ENCODE assay signal across 9 cellular contexts in genomic region chr3:14179795-14180194, GRCh38. TPM values are rescaled to one million over a fixed set of nuclear protein-coding genes. Genes with fewer than 3 reads are reported as not detected.
DNase-seq lines count a peak whose midpoint lies in the region; ATAC-seq and TF ChIP-seq lines count a peak whose summit lies in the region.
"Had no signal": no experiment of that assay in that cellular context is flagged by ENCODE, and none has a peak within 500 bp of the region (broad histone marks: within the 10 kb centered on the region; RNA-seq: fewer than 3 reads in every experiment).

No MANE protein-coding gene starts in this region.

- peaks cover 34% of the 10 kb centered on the region for H3K4me1 ChIP-seq in CD8-positive, alpha-beta memory T cell (ENCODE audit: insufficient read depth, low read length)
- peaks cover 17% of the 10 kb centered on the region for H3K4me1 ChIP-seq in HUES64 (ENCODE audit: insufficient read depth, low read length)
- peaks cover 14% of the 10 kb centered on the region for H3K4me1 ChIP-seq in mucosa of stomach (ENCODE audit: control insufficient read depth, insufficient read depth, low read length)
- peaks cover 34 to 86% (median 52%) of the 10 kb centered on the region in 6 donors for H3K4me1 ChIP-seq in spleen

- peaks cover 53 to 75% (median 74%) of the 10 kb centered on the region in 3 donors for H3K4me1 Mint-ChIP-seq in CD8-positive, alpha-beta memory T cell
- H3K4me1 Mint-ChIP-seq in activated naive CD8-positive, alpha-beta T cell treated with anti-CD3 and anti-CD28 coated beads, Interleukin-2, amount 10 ng/mL, durations not matched to agents 7 days and 5 days, result peaks cover 58% of the 10 kb centered on the region

- H3K36me3 Mint-ChIP-seq in CD8-positive, alpha-beta memory T cell, result peaks cover 0 to 46% (median 11%) of the 10 kb centered on the region in 3 donors
- peaks cover 13% of the 10 kb centered on the region for H3K36me3 Mint-ChIP-seq in activated naive CD8-positive, alpha-beta T cell treated with anti-CD3 and anti-CD28 coated beads, Interleukin-2, amount 10 ng/mL, durations not matched to agents 7 days and 5 days

- H3K27ac Mint-ChIP-seq in CD8-positive, alpha-beta memory T cell, result peak overlapping the region; percentile 94 to 100 (median 99)
- peak overlapping the region; percentile 100 for H3K27ac Mint-ChIP-seq in activated naive CD8-positive, alpha-beta T cell treated with anti-CD3 and anti-CD28 coated beads, Interleukin-2, amount 10 ng/mL, durations not matched to agents 7 days and 5 days

- H3K9me3 ChIP-seq in CD8-positive, alpha-beta memory T cell (ENCODE audit: low read length), result no peaks in the 10 kb centered on the region
- no peaks in the 10 kb centered on the region for H3K9me3 ChIP-seq in HUES64 (ENCODE audit: insufficient read depth, low read depth, low read length)
- H3K9me3 ChIP-seq in mucosa of stomach (ENCODE audit: control insufficient read depth, low read length), result no peaks in the 10 kb centered on the region
- no peaks in the 10 kb centered on the region for H3K9me3 ChIP-seq in spleen

- ATAC-seq in activated naive CD8-positive, alpha-beta T cell treated with anti-CD3 and anti-CD28 coated beads, Interleukin-2, amount 10 ng/mL, durations not matched to agents 7 days and 5 days (ENCODE audit: low read depth), result no peak
- no peak for ATAC-seq in HG02884 (IDR thresholded peaks at IDR 0.05; ENCODE audit: unreplicated experiment)
- no peak for ATAC-seq in GM19324 (IDR thresholded peaks at IDR 0.05; ENCODE audit: low FRiP score, unreplicated experiment)

- CTCF ChIA-PET in CD8-positive, alpha-beta memory T cell (lab: Charles Lee), result interaction anchor here (2.0 to 3.1 kb wide), 4 partner anchors 24 to 283 kb away, joined by 5 to 30 read pairs (median 16); partner anchors contain the start of genes CHCHD4 and TMEM43

- H3K9me3 Mint-ChIP-seq in CD8-positive, alpha-beta memory T cell, result no peaks in the 10 kb centered on the region
- no peaks in the 10 kb centered on the region for H3K9me3 Mint-ChIP-seq in activated naive CD8-positive, alpha-beta T cell treated with anti-CD3 and anti-CD28 coated beads, Interleukin-2, amount 10 ng/mL, durations not matched to agents 7 days and 5 days

- H3K27me3 Mint-ChIP-seq in CD8-positive, alpha-beta memory T cell, result peaks cover 0 to 2% of the 10 kb centered on the region in 2 donors
- H3K27me3 Mint-ChIP-seq in activated naive CD8-positive, alpha-beta T cell treated with anti-CD3 and anti-CD28 coated beads, Interleukin-2, amount 10 ng/mL, durations not matched to agents 7 days and 5 days, result no peaks in the 10 kb centered on the region

- TF ChIP-seq POLR2A in spleen (IDR thresholded peaks at IDR 0.05), result no peak

- intact Hi-C loops in spleen (cut with DNase I; ENCODE audit: low total_unique reads), result loop anchor here (5.0 kb wide), 1 partner anchor 57 kb away; the partner anchor contains the start of gene CHCHD4

- H3K36me3 ChIP-seq in CD8-positive, alpha-beta memory T cell (ENCODE audit: insufficient read depth, low read length), result peaks cover 29% of the 10 kb centered on the region
- H3K36me3 ChIP-seq in HUES64 (ENCODE audit: insufficient read depth, low read length) (peaks cover 36% of the 10 kb centered on the region), mucosa of stomach (ENCODE audit: control insufficient read depth, insufficient read depth, low read length) (no peaks in the 10 kb centered on the region), spleen (peaks cover 0 to 39% (median 30%) of the 10 kb centered on the region in 6 donors)

- H3K9ac ChIP-seq in HUES64 (ENCODE audit: low read depth, low read length) (peak overlapping the region; percentile 93), mucosa of stomach (ENCODE audit: low read length) (peak overlapping the region; percentile 88)

- DNase-seq in CD8-positive, alpha-beta memory T cell, result no peak
- no peak for DNase-seq in activated naive CD8-positive, alpha-beta T cell treated with anti-CD3 and anti-CD28 coated beads, Interleukin-2, amount 10 ng/mL, durations not matched to agents 7 days and 5 days
- DNase-seq in spleen (no peak), NCI-H2081 treated with DMSO at 0.1 percent for 48 hours (lab: John Stamatoyannopoulos, UW) (no peak)
- DNase-seq: DMS79 treated with DMSO at 0.1 percent for 48 hours had no signal

- H3K27ac ChIP-seq in CD8-positive, alpha-beta memory T cell (ENCODE audit: low read depth, low read length), result peak overlapping the region; percentile 96
- H3K27ac ChIP-seq in HUES64 (ENCODE audit: low read depth, low read length) (no peak overlapping the region), spleen (no peak overlapping the region)

- TF ChIP-seq CTCF in spleen (IDR thresholded peaks at IDR 0.05 in 8 of 11, conservative IDR thresholded peaks at IDR 0.05 in 3 of 11), result no peak

- H3K27me3 ChIP-seq in CD8-positive, alpha-beta memory T cell (ENCODE audit: insufficient read depth, low read length, poor library complexity, severe bottlenecking), result no peaks in the 10 kb centered on the region
- H3K27me3 ChIP-seq in HUES64 (ENCODE audit: insufficient read depth, low read length) (no peaks in the 10 kb centered on the region), mucosa of stomach (ENCODE audit: control insufficient read depth, insufficient read depth, low read length) (no peaks in the 10 kb centered on the region), spleen (replicated peaks in 1 of 7) (no peaks in the 10 kb centered on the region)

- 94% methylated on average over 1 of the region's 1 CpG for WGBS in HUES64
- 89 to 99% (median 97%) methylated on average over 1 of the region's 1 CpG for WGBS in spleen, 5 donors

- no peak overlapping the region for H3K4me3 ChIP-seq in CD8-positive, alpha-beta memory T cell (ENCODE audit: low read length)
- H3K4me3 ChIP-seq in HUES64 (ENCODE audit: low read length), result peak overlapping the region; percentile 76
- no peak overlapping the region for H3K4me3 ChIP-seq in mucosa of stomach (ENCODE audit: low read length)
- peak overlapping the region in 3 of 8 donors; percentile 68 to 90 (median 70) for H3K4me3 ChIP-seq in spleen

- POLR2A ChIA-PET in CD8-positive, alpha-beta memory T cell (lab: Charles Lee), result interaction anchor here (0.6 to 3.5 kb wide), 3 partner anchors 26 to 471 kb away, joined by 3 to 78 read pairs (median 30); partner anchors contain the start of genes CCDC174, CHCHD4 and TMEM43
- POLR2A ChIA-PET in activated naive CD8-positive, alpha-beta T cell treated with anti-CD3 and anti-CD28 coated beads, Interleukin-2, amount 10 ng/mL, durations not matched to agents 7 days and 5 days (lab: Charles Lee), result interaction anchor here (3.1 to 3.4 kb wide), 2 partner anchors 36 to 56 kb away, joined by 31 to 48 read pairs; partner anchors contain the start of genes CHCHD4 and TMEM43

- peak overlapping the region; percentile 92 to 100 (median 98) for H3K4me3 Mint-ChIP-seq in CD8-positive, alpha-beta memory T cell
- H3K4me3 Mint-ChIP-seq in activated naive CD8-positive, alpha-beta T cell treated with anti-CD3 and anti-CD28 coated beads, Interleukin-2, amount 10 ng/mL, durations not matched to agents 7 days and 5 days, result peak overlapping the region; percentile 94

RNA-seq across cellular contexts. Expression of gene LSM3, which starts 1.2 kb away (rescaled TPM):
- total RNA-seq in CD8-positive, alpha-beta memory T cell, result 10 to 100 TPM; 25.8 to 26.6 TPM
- polyA plus RNA-seq in CD8-positive, alpha-beta memory T cell, result 22.9 TPM
- polyA plus RNA-seq in HUES64 (2013, experiment 1 of 2), result 32.6 TPM
- 32.6 TPM for polyA plus RNA-seq in HUES64 (2013, experiment 2 of 2)
- 10 to 100 TPM; 14.3 to 14.4 TPM for total RNA-seq in activated naive CD8-positive, alpha-beta T cell treated with anti-CD3 and anti-CD28 coated beads, Interleukin-2, amount 10 ng/mL, durations not matched to agents 7 days and 5 days
- 10 to 100 TPM in 2 of 7 donors, 1 to 10 TPM in 5; 7.5 to 13.2 (median 9.4) TPM for total RNA-seq in spleen
- 10 to 100 TPM in 2 of 3 donors, 1 to 10 TPM in 1; 9.8 to 15.8 (median 14.4) TPM for polyA plus RNA-seq in spleen

RNA-seq across cellular contexts. Expression of gene XPC, which starts 1.4 kb away (rescaled TPM):
- 10 to 100 TPM; 38.8 to 38.9 TPM for total RNA-seq in CD8-positive, alpha-beta memory T cell
- 44.0 TPM for polyA plus RNA-seq in CD8-positive, alpha-beta memory T cell
- polyA plus RNA-seq in HUES64 (2013, experiment 1 of 2), result 19.8 TPM
- polyA plus RNA-seq in HUES64 (2013, experiment 2 of 2), result 24.8 TPM
- 10 to 100 TPM; 53.3 to 56.8 TPM for total RNA-seq in activated naive CD8-positive, alpha-beta T cell treated with anti-CD3 and anti-CD28 coated beads, Interleukin-2, amount 10 ng/mL, durations not matched to agents 7 days and 5 days
- 10 to 100 TPM; 31.5 to 65.6 (median 51.3) TPM for total RNA-seq in spleen
- polyA plus RNA-seq in spleen, result 10 to 100 TPM; 16.1 to 25.0 (median 23.2) TPM

RNA-seq across cellular contexts. Expression of gene TMEM43, which starts 54.9 kb away (rescaled TPM):
- total RNA-seq in CD8-positive, alpha-beta memory T cell, result 10 to 100 TPM; 48.8 to 49.4 TPM
- polyA plus RNA-seq in CD8-positive, alpha-beta memory T cell, result 75.3 TPM
- polyA plus RNA-seq in HUES64 (2013, experiment 1 of 2), result 30.5 TPM
- polyA plus RNA-seq in HUES64 (2013, experiment 2 of 2), result 25.1 TPM
- total RNA-seq in activated naive CD8-positive, alpha-beta T cell treated with anti-CD3 and anti-CD28 coated beads, Interleukin-2, amount 10 ng/mL, durations not matched to agents 7 days and 5 days, result 10 to 100 TPM; 44.4 to 47.0 TPM
- 10 to 100 TPM; 40.5 to 64.2 (median 53.9) TPM for total RNA-seq in spleen
- polyA plus RNA-seq in spleen, result 10 to 100 TPM; 18.7 to 22.8 (median 22.5) TPM

RNA-seq across cellular contexts. Expression of gene CHCHD4, which starts 55.1 kb away (rescaled TPM):
- total RNA-seq in CD8-positive, alpha-beta memory T cell, result 10 to 100 TPM; 21.7 to 21.8 TPM
- polyA plus RNA-seq in CD8-positive, alpha-beta memory T cell, result 13.9 TPM
- 26.9 TPM for polyA plus RNA-seq in HUES64 (2013, experiment 1 of 2)
- 25.5 TPM for polyA plus RNA-seq in HUES64 (2013, experiment 2 of 2)
- total RNA-seq in activated naive CD8-positive, alpha-beta T cell treated with anti-CD3 and anti-CD28 coated beads, Interleukin-2, amount 10 ng/mL, durations not matched to agents 7 days and 5 days, result 10 to 100 TPM; 10.1 to 11.9 TPM
- 10 to 100 TPM in 3 of 7 donors, 1 to 10 TPM in 4; 8.5 to 17.1 (median 9.5) TPM for total RNA-seq in spleen
- 10 to 100 TPM in 2 of 3 donors, 1 to 10 TPM in 1; 8.4 to 14.1 (median 12.1) TPM for polyA plus RNA-seq in spleen
